Comparison of ENCODE assay signal across 29 cellular contexts in the genomic region with DNA sequence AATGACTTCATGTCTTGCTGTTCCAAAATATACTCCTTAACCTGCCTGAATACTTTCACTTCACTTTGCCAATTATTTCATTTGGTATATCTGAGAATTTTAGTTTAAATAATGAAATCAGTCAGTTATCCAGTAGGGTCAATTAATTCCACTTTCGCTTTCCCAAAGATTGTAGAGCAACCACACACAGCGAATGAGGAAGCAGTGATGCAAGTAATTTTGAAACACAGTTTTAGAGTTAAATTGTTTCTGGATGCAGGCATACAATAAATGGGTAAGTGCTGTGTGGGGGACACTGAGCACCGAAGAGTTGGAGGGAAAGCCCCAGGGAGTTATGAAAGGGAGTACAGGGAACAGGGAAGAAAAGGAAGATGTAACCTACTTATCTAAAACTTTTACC.
DNase-seq lines count a peak whose midpoint lies in the region; ATAC-seq, FAIRE-seq and TF ChIP-seq lines count a peak whose summit lies in the region.
"Had no signal": no experiment of that assay in that cellular context is flagged by ENCODE, and none has a peak within 500 bp of the region (broad histone marks: within the 10 kb centered on the region; RNA-seq: fewer than 3 reads in every experiment).

No MANE protein-coding gene starts in this region.

- H3K27ac ChIP-seq in ACC112 (ENCODE audit: low read depth, low read length), result no peak overlapping the region
- no peak overlapping the region for H3K27ac ChIP-seq in lower lobe of right lung
- H3K27ac ChIP-seq: A549, adrenal gland, dorsolateral prefrontal cortex, stomach had no signal

- H2AFZ ChIP-seq in ACC112 (ENCODE audit: low read length, unreplicated experiment), result peak overlapping the region; percentile 71

- H3K79me2 ChIP-seq in ACC112 (ENCODE audit: control insufficient read depth, insufficient read depth, low read length, unreplicated experiment), result no peaks in the 10 kb centered on the region

- ATAC-seq in lower lobe of right lung, result peak; percentile 30 to 55
- no peak for ATAC-seq in HG02840 (IDR thresholded peaks at IDR 0.05; ENCODE audit: low FRiP score, unreplicated experiment)
- ATAC-seq in GM18502 (IDR thresholded peaks at IDR 0.05; ENCODE audit: poor library complexity, unreplicated experiment), result no peak
- ATAC-seq: A549; activated CD8-positive, alpha-beta memory T cell treated with anti-CD3 and anti-CD28 coated beads, Interleukin-2, amount 10 ng/mL, durations not matched to agents 7 days and 5 days; activated T-cell treated with anti-CD3 and anti-CD28 coated beads, Interleukin-2, amount 50 U/mL, for 72 hours; HCT116; left ventricle myocardium superior had no signal

- H3K27me3 ChIP-seq in ACC112 (ENCODE audit: insufficient read depth, low read length) (peaks cover 14% of the 10 kb centered on the region; the same call in 1 of the 2 replicates), lower lobe of right lung (ENCODE audit: low read depth) (no peaks in the 10 kb centered on the region)
- H3K27me3 ChIP-seq: adrenal gland, dorsolateral prefrontal cortex, stomach had no signal

- no peak for FAIRE-seq in GM19239 (lab: Jason Lieb, UNC)
- FAIRE-seq: A549, islet of Langerhans, small intestine had no signal

- intact Hi-C loops in lower lobe of right lung (cut with DNase I), result no loop called here

- no peaks in the 10 kb centered on the region for H3K36me3 ChIP-seq in ACC112 (ENCODE audit: insufficient read depth, low read length)
- H3K36me3 ChIP-seq in lower lobe of right lung, result no peaks in the 10 kb centered on the region
- H3K36me3 ChIP-seq: adrenal gland, stomach had no signal

- H3K4me1 ChIP-seq in ACC112 (ENCODE audit: control insufficient read depth, insufficient read depth, low read length, unreplicated experiment), result peaks cover 4% of the 10 kb centered on the region
- no peaks in the 10 kb centered on the region for H3K4me1 ChIP-seq in lower lobe of right lung
- H3K4me1 ChIP-seq: A549, adrenal gland had no signal

- peak; percentile 10 to 18 for DNase-seq in Kasumi-1 (lab: John Stamatoyannopoulos, UW)
- DNase-seq in OCI-M1 (lab: John Stamatoyannopoulos, UW), result peak; percentile 79
- no peak for DNase-seq in lower lobe of right lung
- no peak for DNase-seq in GM19239 (ENCODE audit: insufficient read length, low spot score)
- DNase-seq in HuH-7 (ENCODE audit: low spot score), result no peak
- DNase-seq: activated B cell treated with CpG ODN at 0.5 μM for 24 hours; activated CD4-positive, alpha-beta T cell treated with anti-CD3 and anti-CD28 coated beads, Interleukin-2, amount 50 U/mL, for 1 hour; activated CD8-positive, alpha-beta memory T cell treated with anti-CD3 and anti-CD28 coated beads, Interleukin-2, amount 10 ng/mL, durations not matched to agents 7 days and 5 days; activated naive CD4-positive, alpha-beta T cell treated with Interleukin-2 at 50 U/mL for 16 hours; activated T-cell treated with anti-CD3 and anti-CD28 coated beads, Interleukin-2, amount 50 U/mL, for 72 hours; adrenal gland; cerebellar nuclear complex; dorsolateral prefrontal cortex; glutamatergic neuron; left ventricle myocardium superior; naive B cell; NCI-H1417; NCI-H2029 treated with DMSO at 0.1 percent for 48 hours; NCI-H226; small intestine; stimulated activated CD4-positive, alpha-beta T cell treated with anti-CD3 and anti-CD28 coated beads, Interleukin-1b, Interleukin-23, amount 100 ng/mL, for 48 hours; stomach; T-helper 9 cell had no signal

- H3K4me3 ChIP-seq in ACC112 (ENCODE audit: low read depth, low read length), result peak overlapping the region; percentile 62
- H3K4me3 ChIP-seq in lower lobe of right lung, result no peak overlapping the region
- H3K4me3 ChIP-seq: A549, adrenal gland, stomach had no signal

- H3K9me3 ChIP-seq in lower lobe of right lung, result no peaks in the 10 kb centered on the region
- H3K9me3 ChIP-seq: A549, adrenal gland, stomach had no signal

- TF ChIP-seq CTCF in lower lobe of right lung (IDR thresholded peaks at IDR 0.05), result no peak

Comparison
In these comparisons a context has a peak if more than half of its experiments do, and no peak if none do; other contexts are left out.
1. DNase-seq: peak in Kasumi-1 (2 of 2) and OCI-M1 (single experiment); none in lower lobe of right lung (single experiment), GM19239 (single experiment) and HuH-7 (single experiment).
2. ATAC-seq: peak in lower lobe of right lung (2 of 2); none in HG02840 (single experiment) and GM18502 (single experiment).